15 cellular contexts compared by ENCODE assay signal in the genomic region with DNA sequence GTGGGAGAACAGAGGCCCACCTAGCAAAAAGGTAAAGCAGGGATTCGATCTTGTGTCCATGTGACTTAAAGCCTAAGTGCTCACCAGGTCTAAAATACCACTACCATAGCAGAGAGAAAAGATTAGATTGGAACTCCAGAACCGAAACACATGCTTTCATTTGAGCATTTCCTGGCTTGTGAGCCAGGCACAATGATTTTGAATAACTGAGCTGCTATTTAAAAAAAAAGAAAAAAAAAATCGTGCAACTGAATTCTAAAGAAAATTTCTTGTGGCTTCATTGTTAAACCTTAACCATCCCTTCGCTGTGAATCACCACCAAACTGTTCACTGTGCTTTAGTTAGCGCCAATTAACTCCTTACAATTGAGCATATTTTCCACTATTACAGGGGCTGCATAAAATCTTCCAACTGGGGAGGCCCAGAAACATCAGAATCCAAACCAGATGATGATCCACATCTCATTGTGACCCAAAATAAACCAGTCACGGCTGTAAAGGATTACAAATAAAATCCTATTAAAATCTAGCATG.
DNase-seq lines count a peak whose midpoint lies in the region; ATAC-seq and TF ChIP-seq lines count a peak whose summit lies in the region.
"Had no signal": no experiment of that assay in that cellular context is flagged by ENCODE, and none has a peak within 500 bp of the region (broad histone marks: within the 10 kb centered on the region; RNA-seq: fewer than 3 reads in every experiment).

No MANE protein-coding gene starts in this region.

- TF ChIP-seq EP300 in esophagus muscularis mucosa (IDR thresholded peaks at IDR 0.05), result no peak

- no peaks in the 10 kb centered on the region for H3F3A ChIP-seq in MM.1S (ENCODE audit: insufficient read depth, low read length)

- TF ChIP-seq CTCF in MM.1S (IDR thresholded peaks at IDR 0.05; ENCODE audit: low read length), result no peak
- no peak for TF ChIP-seq CTCF in WTC11 (IDR thresholded peaks at IDR 0.05)
- no peak for TF ChIP-seq CTCF in esophagus muscularis mucosa (IDR thresholded peaks at IDR 0.05)
- no peak for TF ChIP-seq CTCF in hepatocyte (IDR thresholded peaks at IDR 0.05; ENCODE audit: poor library complexity)

- H3K36me3 ChIP-seq in MM.1S (replicated peaks; ENCODE audit: insufficient read depth, low read length) (no peaks in the 10 kb centered on the region), esophagus muscularis mucosa (no peaks in the 10 kb centered on the region), hepatocyte (replicated peaks; ENCODE audit: insufficient read depth, low read depth) (no peaks in the 10 kb centered on the region)

- H3K9me3 Mint-ChIP-seq in WTC11, result no peaks in the 10 kb centered on the region

- DNase-seq in MM.1S (peak; percentile 23), WTC11 (ENCODE audit: low spot score) (no peak), esophagus muscularis mucosa (ENCODE audit: extremely low spot score) (peak; percentile 72), renal cortical epithelial cell (ENCODE audit: low read depth) (peak; percentile 60), hepatocyte (ENCODE audit: low spot score) (no peak), HUDEP-2 (lab: John Stamatoyannopoulos, UW; ENCODE audit: unreplicated experiment in 76 of 76) (no peak)
- DNase-seq: Caco-2; CD8-positive, alpha-beta memory T cell; DND-41; GDM1 had no signal

- H3K9me2 ChIP-seq in MM.1S (replicated peaks; ENCODE audit: insufficient read depth, low read length) (no peaks in the 10 kb centered on the region), hepatocyte (replicated peaks; ENCODE audit: insufficient read depth) (no peaks in the 10 kb centered on the region)

- 64% methylated on average over 6 of the region's 6 CpGs for WGBS in esophagus muscularis mucosa
- 88% methylated on average over 6 of the region's 6 CpGs for WGBS in hepatocyte (ENCODE audit: low lambda C conversion rate, missing lambda C conversion rate)

- H4K20me1 ChIP-seq in MM.1S (ENCODE audit: insufficient read depth, low read length) (no peaks in the 10 kb centered on the region), hepatocyte (ENCODE audit: insufficient read depth, poor library complexity, severe bottlenecking) (no peaks in the 10 kb centered on the region)

- H3K9me3 ChIP-seq in MM.1S (replicated peaks; ENCODE audit: insufficient read depth, low read length) (no peaks in the 10 kb centered on the region), esophagus muscularis mucosa (no peaks in the 10 kb centered on the region), hepatocyte (ENCODE audit: low read depth) (no peaks in the 10 kb centered on the region)
- H3K9me3 ChIP-seq: Caco-2 had no signal

- no peak overlapping the region for H2AFZ ChIP-seq in MM.1S (ENCODE audit: low read length)
- H2AFZ ChIP-seq in hepatocyte, result no peak overlapping the region

- H3K36me3 Mint-ChIP-seq in WTC11, result no peaks in the 10 kb centered on the region
- H3K36me3 Mint-ChIP-seq: CD14-positive monocyte; CD8-positive, alpha-beta memory T cell had no signal

- no peak for TF ChIP-seq POLR2A in esophagus muscularis mucosa (IDR thresholded peaks at IDR 0.05; ENCODE audit: low read depth)

- peaks cover 32% of the 10 kb centered on the region for H3K4me1 Mint-ChIP-seq in WTC11
- H3K4me1 Mint-ChIP-seq: B cell; CD14-positive monocyte; CD8-positive, alpha-beta memory T cell had no signal

- H3K27me3 Mint-ChIP-seq in WTC11 (ENCODE audit: low read depth), result no peaks in the 10 kb centered on the region
- H3K27me3 Mint-ChIP-seq: CD8-positive, alpha-beta memory T cell had no signal

- CTCF ChIA-PET in WTC11 (lab: Charles Lee), result no interaction called here

- H3K4me2 ChIP-seq in MM.1S (ENCODE audit: low read depth, low read length), result no peak overlapping the region
- no peak overlapping the region for H3K4me2 ChIP-seq in hepatocyte

- intact Hi-C loops in esophagus muscularis mucosa (cut with DNase I), result loop anchor here (10.0 kb wide), 1 partner anchor 61 kb away; no protein-coding TSS in a partner anchor

- H3K79me2 ChIP-seq in MM.1S (ENCODE audit: low read length) (no peaks in the 10 kb centered on the region), hepatocyte (no peaks in the 10 kb centered on the region)

- H3K4me1 ChIP-seq in MM.1S (ENCODE audit: low read length) (no peaks in the 10 kb centered on the region), esophagus muscularis mucosa (no peaks in the 10 kb centered on the region), hepatocyte (ENCODE audit: insufficient read depth) (no peaks in the 10 kb centered on the region)
- H3K4me1 ChIP-seq: Caco-2 had no signal

- H3K4me3 ChIP-seq in MM.1S (ENCODE audit: low read length) (no peak overlapping the region), esophagus muscularis mucosa (no peak overlapping the region), hepatocyte (no peak overlapping the region)

- H3K27ac ChIP-seq in MM.1S (ENCODE audit: low read length) (no peak overlapping the region), esophagus muscularis mucosa (replicated peaks in 1 of 4) (no peak overlapping the region), hepatocyte (no peak overlapping the region)
- H3K27ac ChIP-seq: HL-60 had no signal

- peak overlapping the region; percentile 46; the same call in 1 of the 2 replicates for H3K27ac Mint-ChIP-seq in WTC11
- H3K27ac Mint-ChIP-seq: B cell, CD14-positive monocyte had no signal

- ATAC-seq in WTC11 (no peak), GM19351 (IDR thresholded peaks at IDR 0.05; ENCODE audit: unreplicated experiment) (no peak)
- ATAC-seq: HCT116 had no signal

- POLR2A ChIA-PET in WTC11 (lab: Charles Lee), result no interaction called here

- no peak overlapping the region for H3K9ac ChIP-seq in MM.1S (ENCODE audit: low read length)

- H3K27me3 ChIP-seq in MM.1S (replicated peaks; ENCODE audit: insufficient read depth, low read length) (no peaks in the 10 kb centered on the region), esophagus muscularis mucosa (peaks cover 0 to 2% (median 0%) of the 10 kb centered on the region in 4 donors), hepatocyte (no peaks in the 10 kb centered on the region)

- no peak overlapping the region for H3K4me3 Mint-ChIP-seq in WTC11
- H3K4me3 Mint-ChIP-seq: B cell; CD14-positive monocyte; CD8-positive, alpha-beta memory T cell had no signal

TF ChIP-seq in WTC11, 78 proteins besides CTCF, POLR2A, EP300 and RAD21 (continues in another document):
- TF ChIP-seq KAT7 (CRISPR knock-in tag; IDR thresholded peaks at IDR 0.05; ENCODE audit: borderline replicate concordance) (no peak), RELA (CRISPR knock-in tag; IDR thresholded peaks at IDR 0.05; ENCODE audit: borderline replicate concordance) (no peak), ETV6 (CRISPR knock-in tag; IDR thresholded peaks at IDR 0.05) (no peak), NR2C2 (CRISPR knock-in tag; IDR thresholded peaks at IDR 0.05) (no peak), FOXP1 (CRISPR knock-in tag; IDR thresholded peaks at IDR 0.05; ENCODE audit: borderline replicate concordance) (no peak), IRF1 (CRISPR knock-in tag; IDR thresholded peaks at IDR 0.05) (no peak), ZSCAN18 (CRISPR knock-in tag; IDR thresholded peaks at IDR 0.05) (no peak), NR1H2 (CRISPR knock-in tag; IDR thresholded peaks at IDR 0.05) (no peak), EMX1 (CRISPR knock-in tag; IDR thresholded peaks at IDR 0.05) (no peak), JUN (CRISPR knock-in tag; IDR thresholded peaks at IDR 0.05) (no peak)
- TF ChIP-seq, protein P1, sequence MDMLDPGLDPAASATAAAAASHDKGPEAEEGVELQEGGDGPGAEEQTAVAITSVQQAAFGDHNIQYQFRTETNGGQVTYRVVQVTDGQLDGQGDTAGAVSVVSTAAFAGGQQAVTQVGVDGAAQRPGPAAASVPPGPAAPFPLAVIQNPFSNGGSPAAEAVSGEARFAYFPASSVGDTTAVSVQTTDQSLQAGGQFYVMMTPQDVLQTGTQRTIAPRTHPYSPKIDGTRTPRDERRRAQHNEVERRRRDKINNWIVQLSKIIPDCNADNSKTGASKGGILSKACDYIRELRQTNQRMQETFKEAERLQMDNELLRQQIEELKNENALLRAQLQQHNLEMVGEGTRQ (CRISPR knock-in tag; IDR thresholded peaks at IDR 0.05), result no peak
- TF ChIP-seq, protein P2, sequence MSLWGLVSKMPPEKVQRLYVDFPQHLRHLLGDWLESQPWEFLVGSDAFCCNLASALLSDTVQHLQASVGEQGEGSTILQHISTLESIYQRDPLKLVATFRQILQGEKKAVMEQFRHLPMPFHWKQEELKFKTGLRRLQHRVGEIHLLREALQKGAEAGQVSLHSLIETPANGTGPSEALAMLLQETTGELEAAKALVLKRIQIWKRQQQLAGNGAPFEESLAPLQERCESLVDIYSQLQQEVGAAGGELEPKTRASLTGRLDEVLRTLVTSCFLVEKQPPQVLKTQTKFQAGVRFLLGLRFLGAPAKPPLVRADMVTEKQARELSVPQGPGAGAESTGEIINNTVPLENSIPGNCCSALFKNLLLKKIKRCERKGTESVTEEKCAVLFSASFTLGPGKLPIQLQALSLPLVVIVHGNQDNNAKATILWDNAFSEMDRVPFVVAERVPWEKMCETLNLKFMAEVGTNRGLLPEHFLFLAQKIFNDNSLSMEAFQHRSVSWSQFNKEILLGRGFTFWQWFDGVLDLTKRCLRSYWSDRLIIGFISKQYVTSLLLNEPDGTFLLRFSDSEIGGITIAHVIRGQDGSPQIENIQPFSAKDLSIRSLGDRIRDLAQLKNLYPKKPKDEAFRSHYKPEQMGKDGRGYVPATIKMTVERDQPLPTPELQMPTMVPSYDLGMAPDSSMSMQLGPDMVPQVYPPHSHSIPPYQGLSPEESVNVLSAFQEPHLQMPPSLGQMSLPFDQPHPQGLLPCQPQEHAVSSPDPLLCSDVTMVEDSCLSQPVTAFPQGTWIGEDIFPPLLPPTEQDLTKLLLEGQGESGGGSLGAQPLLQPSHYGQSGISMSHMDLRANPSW (CRISPR knock-in tag; conservative IDR thresholded peaks at IDR 0.05; ENCODE audit: low read depth), result no peak

Comparison
In these comparisons a context has a peak if more than half of its experiments do, and no peak if none do; other contexts are left out.
1. DNase-seq: peak in MM.1S (single experiment), esophagus muscularis mucosa (single experiment) and renal cortical epithelial cell (single experiment); none in WTC11 (single experiment), hepatocyte (single experiment) and HUDEP-2 (0 of 76).